14 cellular contexts compared by ENCODE assay signal in the genomic region with DNA sequence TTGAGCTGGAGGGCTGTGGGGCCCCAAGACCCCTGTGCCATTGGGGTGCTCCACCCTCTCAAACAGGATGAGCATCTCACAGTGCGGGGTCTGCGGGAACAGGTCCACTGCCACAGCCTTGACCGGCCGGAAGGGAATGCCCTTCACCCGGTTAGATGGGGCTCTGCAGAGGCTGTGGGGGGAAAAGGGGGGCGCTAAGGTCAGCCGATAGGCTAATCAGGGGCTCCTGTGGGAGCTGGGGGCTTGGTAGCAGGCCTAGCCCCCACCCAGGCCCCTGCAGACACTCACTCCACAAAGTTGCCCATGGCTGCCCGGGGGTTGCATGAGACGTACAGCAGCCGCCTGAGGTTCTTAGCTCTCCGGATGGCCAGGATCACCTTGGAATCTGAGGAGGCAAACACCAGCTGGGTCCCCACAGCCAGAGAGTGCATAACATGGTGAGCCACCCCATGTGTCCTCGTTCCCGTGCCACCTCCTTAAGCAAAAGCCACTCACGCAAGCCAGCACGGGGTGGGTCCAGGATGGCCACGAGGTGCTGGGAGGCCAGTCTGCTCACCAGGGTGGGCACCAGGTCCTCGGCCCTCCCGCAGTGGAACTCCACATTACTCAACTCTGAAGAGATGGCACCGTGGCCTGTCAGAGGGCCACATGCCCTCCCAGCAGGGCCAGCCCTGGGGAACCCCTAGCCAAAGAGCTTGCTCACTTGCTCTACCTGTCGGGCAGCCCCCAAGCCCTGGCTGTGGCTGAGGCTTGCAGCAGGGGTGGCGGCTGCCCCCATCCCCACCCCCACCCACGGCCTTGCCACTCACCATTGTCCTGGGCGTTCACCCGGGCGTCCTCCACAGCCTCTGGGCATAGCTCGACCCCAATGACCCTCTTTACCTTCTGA. TPM values are rescaled to one million over a fixed set of nuclear protein-coding genes. Genes with fewer than 3 reads are reported as not detected.
DNase-seq lines count a peak whose midpoint lies in the region; TF ChIP-seq lines count a peak whose summit lies in the region.
"Had no signal": no experiment of that assay in that cellular context is flagged by ENCODE, and none has a peak within 500 bp of the region (broad histone marks: within the 10 kb centered on the region; RNA-seq: fewer than 3 reads in every experiment).

No MANE protein-coding gene starts in this region.

- H3K36me3 ChIP-seq in GM23248 (ENCODE audit: low read depth) (peaks cover 8% of the 10 kb centered on the region; the same call in 1 of the 2 replicates), Karpas-422 (ENCODE audit: insufficient read depth, low read length) (peaks cover 6% of the 10 kb centered on the region), trophoblast cell (ENCODE audit: control insufficient read depth in 1 of 2, insufficient read depth in 2 of 2, low read length in 2 of 2) (peaks cover 78 to 80% of the 10 kb centered on the region in 2 experiments), suprapubic skin (peaks cover 80% of the 10 kb centered on the region)

- H3K23ac ChIP-seq in trophoblast cell (ENCODE audit: low read length) = no peak overlapping the region

- no peak overlapping the region for H3K4ac ChIP-seq in trophoblast cell (ENCODE audit: low read depth, low read length)

- WGBS in GM23248 (ENCODE audit: low coverage in 1 of 2, low lambda C conversion rate in 2 of 2, missing lambda C conversion rate in 2 of 2), 2 experiments = 83 to 87% methylated on average over 21 to 24 of the region's 26 CpGs
- WGBS in trophoblast cell (ENCODE audit: extremely low coverage, insufficient coverage, insufficient read length) = no CpG with 5 or more reads among the region's 26 CpGs
- WGBS in suprapubic skin = 82% methylated on average over 14 of the region's 26 CpGs

- H4K20me1 ChIP-seq in GM23248 (ENCODE audit: insufficient read depth) (no peaks in the 10 kb centered on the region), Karpas-422 (ENCODE audit: insufficient read depth, low read depth, low read length) (no peaks in the 10 kb centered on the region)

- no peaks in the 10 kb centered on the region for H3K27me3 Mint-ChIP-seq in chondrocyte (ENCODE audit: low read depth)

- H3K4me3 Mint-ChIP-seq in chondrocyte (ENCODE audit: unreplicated experiment) = no peak overlapping the region
- H3K4me3 Mint-ChIP-seq: CD14-positive monocyte, WTC11 had no signal

- H3K4me3 ChIP-seq in GM23248 (no peak overlapping the region), Karpas-422 (ENCODE audit: low read length) (no peak overlapping the region), trophoblast cell (ENCODE audit: low read depth, low read length) (no peak overlapping the region), suprapubic skin (no peak overlapping the region)
- H3K4me3 ChIP-seq: transverse colon had no signal

- H2AK5ac ChIP-seq in trophoblast cell (ENCODE audit: low read length) = no peak overlapping the region

- no peaks in the 10 kb centered on the region for H3K27me3 ChIP-seq in GM23248 (replicated peaks; ENCODE audit: insufficient read depth)
- no peaks in the 10 kb centered on the region for H3K27me3 ChIP-seq in Karpas-422 (ENCODE audit: low read length)
- H3K27me3 ChIP-seq in trophoblast cell (ENCODE audit: insufficient read depth, low read length) = no peaks in the 10 kb centered on the region
- no peaks in the 10 kb centered on the region for H3K27me3 ChIP-seq in suprapubic skin
- H3K27me3 ChIP-seq: transverse colon had no signal

- no peak for DNase-seq in GM23248
- no peak for DNase-seq in Karpas-422
- DNase-seq in chondrocyte (ENCODE audit: low spot score) = peak; percentile 84
- DNase-seq in trophoblast cell = no peak
- no peak for DNase-seq in mesenteric fat pad (ENCODE audit: low spot score)
- DNase-seq in activated T-cell treated with anti-CD3 and anti-CD28 coated beads for 4 hours = no peak
- DNase-seq in suprapubic skin (ENCODE audit: low spot score in 2 of 2) = no peak
- DNase-seq: NCI-H1930, NCI-H526, PC-3, transverse colon had no signal

- no peak overlapping the region for H2BK120ac ChIP-seq in trophoblast cell (ENCODE audit: insufficient read depth, low read length, poor library complexity)

- no peak overlapping the region for H4K12ac ChIP-seq in trophoblast cell (ENCODE audit: low read depth, low read length)

- H3F3A ChIP-seq in GM23248 (ENCODE audit: insufficient read depth) = peaks cover 17% of the 10 kb centered on the region

- H3K9me2 ChIP-seq in GM23248 (ENCODE audit: insufficient read depth) (no peaks in the 10 kb centered on the region), Karpas-422 (replicated peaks; ENCODE audit: insufficient read depth, low read length) (no peaks in the 10 kb centered on the region)

- H3K79me2 ChIP-seq in GM23248 (ENCODE audit: insufficient read depth) = peaks cover 42% of the 10 kb centered on the region
- peaks cover 34% of the 10 kb centered on the region for H3K79me2 ChIP-seq in Karpas-422 (ENCODE audit: low read length)
- H3K79me2 ChIP-seq in trophoblast cell (ENCODE audit: control insufficient read depth, insufficient read depth, low read length, poor library complexity) = peaks cover 10% of the 10 kb centered on the region

- H2AFZ ChIP-seq in GM23248 = no peak overlapping the region
- no peak overlapping the region for H2AFZ ChIP-seq in Karpas-422 (ENCODE audit: low read length)
- H2AFZ ChIP-seq in trophoblast cell (ENCODE audit: insufficient read depth, low read length, poor library complexity) = no peak overlapping the region

- peaks cover 10% of the 10 kb centered on the region for H3K79me1 ChIP-seq in trophoblast cell (ENCODE audit: low read length)

- H3K4me1 ChIP-seq in GM23248 (ENCODE audit: insufficient read depth) (no peaks in the 10 kb centered on the region), Karpas-422 (ENCODE audit: low read length) (peaks cover 34% of the 10 kb centered on the region), trophoblast cell (ENCODE audit: control insufficient read depth in 1 of 2, insufficient read depth in 2 of 2, low read length in 2 of 2) (peaks cover 2 to 5% of the 10 kb centered on the region in 2 experiments), suprapubic skin (peaks cover 18% of the 10 kb centered on the region)

- no peaks in the 10 kb centered on the region for H3K9me3 ChIP-seq in GM23248 (ENCODE audit: low read depth)
- no peaks in the 10 kb centered on the region for H3K9me3 ChIP-seq in Karpas-422 (ENCODE audit: low read length)
- H3K9me3 ChIP-seq in trophoblast cell (ENCODE audit: insufficient read depth, low read depth, low read length) = no peaks in the 10 kb centered on the region
- no peaks in the 10 kb centered on the region for H3K9me3 ChIP-seq in suprapubic skin
- H3K9me3 ChIP-seq: transverse colon had no signal

- TF ChIP-seq EP300 in suprapubic skin (IDR thresholded peaks at IDR 0.05) = no peak

- no peak overlapping the region for H3K27ac Mint-ChIP-seq in chondrocyte (ENCODE audit: unreplicated experiment)

- no peak overlapping the region for H2BK5ac ChIP-seq in trophoblast cell (ENCODE audit: low read depth, low read length, poor library complexity)

- no peak overlapping the region for H4K91ac ChIP-seq in trophoblast cell (ENCODE audit: low read depth, low read length)

- H3K4me1 Mint-ChIP-seq in chondrocyte (ENCODE audit: low read depth) = peaks cover 16% of the 10 kb centered on the region
- H3K4me1 Mint-ChIP-seq: WTC11 had no signal

- H3K14ac ChIP-seq in trophoblast cell (ENCODE audit: low read length) = no peak overlapping the region

- no peak overlapping the region for H3K18ac ChIP-seq in trophoblast cell (ENCODE audit: low read length)

- H3K36me3 Mint-ChIP-seq in chondrocyte (ENCODE audit: low read depth) = peaks cover 14% of the 10 kb centered on the region

- 0 out of 2 replicates have a peak overlapping the region, but pooled peaks have one; percentile 5 for H3K9ac ChIP-seq in GM23248
- H3K9ac ChIP-seq in Karpas-422 (ENCODE audit: low read length) = 0 out of 2 replicates have a peak overlapping the region, but pooled peaks have one; percentile 46
- H3K9ac ChIP-seq in trophoblast cell (ENCODE audit: low read length) = peak overlapping the region; percentile 13

- H3K9me3 Mint-ChIP-seq in chondrocyte (ENCODE audit: low read depth) = no peaks in the 10 kb centered on the region
- H3K9me3 Mint-ChIP-seq: CD14-positive monocyte, WTC11 had no signal

- H3K4me2 ChIP-seq in GM23248 (ENCODE audit: unreplicated experiment) = no peak overlapping the region
- no peak overlapping the region for H3K4me2 ChIP-seq in Karpas-422 (ENCODE audit: low read depth, low read length, poor library complexity, severe bottlenecking)
- no peak overlapping the region for H3K4me2 ChIP-seq in trophoblast cell (ENCODE audit: low read length)

- no peak overlapping the region for H2BK12ac ChIP-seq in trophoblast cell (ENCODE audit: low read length)

- TF ChIP-seq CTCF in chondrocyte (IDR thresholded peaks at IDR 0.05) (no peak), suprapubic skin (IDR thresholded peaks at IDR 0.05) (no peak)

- no peak for TF ChIP-seq POLR2A in suprapubic skin (IDR thresholded peaks at IDR 0.05)

- H4K8ac ChIP-seq in trophoblast cell (ENCODE audit: low read depth, low read length) = no peak overlapping the region

- in situ Hi-C loops in GM23248 (cut with MboI) = no loop called here

- no peak overlapping the region for H3K27ac ChIP-seq in GM23248
- no peak overlapping the region for H3K27ac ChIP-seq in Karpas-422 (ENCODE audit: low read length)
- H3K27ac ChIP-seq in trophoblast cell (ENCODE audit: low read depth, low read length) = no peak overlapping the region
- H3K27ac ChIP-seq in suprapubic skin = no peak overlapping the region
- H3K27ac ChIP-seq: transverse colon had no signal

RNA-seq across cellular contexts. Expression of gene RANBP1, which starts 3.0 kb away (rescaled TPM):
- total RNA-seq in GM23248 (2014; rRNA removed; shearing (Covaris generic)) = 195 and 233 TPM in 2 replicates
- 252 and 253 TPM in 2 replicates for polyA plus RNA-seq in GM23248 (2016; fragmentation: Nextera tagmentation; extraction: Ambion mirVana)
- 133 and 205 TPM in 2 replicates for total RNA-seq in Karpas-422 (2014; rRNA removed; shearing (Covaris generic); ENCODE audit: low replicate concordance)
- total RNA-seq in chondrocyte (79.5 to 122 TPM (median 82.1 TPM) in 3 replicates), mesenteric fat pad (75.9 TPM), suprapubic skin (100 to 1,000 TPM; 107 to 150 (median 119) TPM)
- 227 and 234 TPM in 2 replicates for polyA plus RNA-seq in trophoblast cell (2013)

RNA-seq across cellular contexts. Expression of gene TRMT2A, which starts 4.2 kb away (rescaled TPM):
- total RNA-seq in GM23248 (2014; rRNA removed; shearing (Covaris generic)) = 72.0 and 79.0 TPM in 2 replicates
- 38.1 and 42.2 TPM in 2 replicates for polyA plus RNA-seq in GM23248 (2016; fragmentation: Nextera tagmentation; extraction: Ambion mirVana)
- 54.8 and 130 TPM in 2 replicates for total RNA-seq in Karpas-422 (2014; rRNA removed; shearing (Covaris generic); ENCODE audit: low replicate concordance)
- total RNA-seq in chondrocyte (45.8 to 66.1 TPM (median 49.3 TPM) in 3 replicates), mesenteric fat pad (49.2 TPM), suprapubic skin (10 to 100 TPM; 52.0 to 98.6 (median 55.7) TPM)
- 27.5 and 32.4 TPM in 2 replicates for polyA plus RNA-seq in trophoblast cell (2013)

RNA-seq across cellular contexts. Expression of gene ZDHHC8, which starts 18.7 kb away (rescaled TPM):
- 18.7 and 22.8 TPM in 2 replicates for total RNA-seq in GM23248 (2014; rRNA removed; shearing (Covaris generic))
- polyA plus RNA-seq in GM23248 (2016; fragmentation: Nextera tagmentation; extraction: Ambion mirVana) = 13.0 and 16.1 TPM in 2 replicates
- total RNA-seq in Karpas-422 (2014; rRNA removed; shearing (Covaris generic); ENCODE audit: low replicate concordance) = 8.9 and 11.5 TPM in 2 replicates
- total RNA-seq in chondrocyte (94.2 to 100 TPM (median 95.2 TPM) in 3 replicates), mesenteric fat pad (77.8 TPM), suprapubic skin (10 to 100 TPM; 26.0 to 64.2 (median 34.9) TPM)
- polyA plus RNA-seq in trophoblast cell (2013) = 39.6 and 41.0 TPM in 2 replicates

RNA-seq across cellular contexts. Expression of gene DGCR8, which starts 32.8 kb away (rescaled TPM):
- 24.9 and 28.7 TPM in 2 replicates for total RNA-seq in GM23248 (2014; rRNA removed; shearing (Covaris generic))
- polyA plus RNA-seq in GM23248 (2016; fragmentation: Nextera tagmentation; extraction: Ambion mirVana) = 14.0 and 14.2 TPM in 2 replicates
- 16.4 and 26.6 TPM in 2 replicates for total RNA-seq in Karpas-422 (2014; rRNA removed; shearing (Covaris generic); ENCODE audit: low replicate concordance)
- total RNA-seq in chondrocyte (30.2 to 38.1 TPM (median 32.5 TPM) in 3 replicates), mesenteric fat pad (29.7 TPM), suprapubic skin (10 to 100 TPM; 22.4 to 69.1 (median 38.0) TPM)
- polyA plus RNA-seq in trophoblast cell (2013) = 16.9 and 17.3 TPM in 2 replicates

RNA-seq across cellular contexts. Expression of gene CCDC188, which starts 38.0 kb away (rescaled TPM):
- 0.76 and 1.8 TPM in 2 replicates for total RNA-seq in GM23248 (2014; rRNA removed; shearing (Covaris generic))
- 1.2 TPM in 2 replicates for polyA plus RNA-seq in GM23248 (2016; fragmentation: Nextera tagmentation; extraction: Ambion mirVana)
- not detected in 2 replicates for total RNA-seq in Karpas-422 (2014; rRNA removed; shearing (Covaris generic); ENCODE audit: low replicate concordance)
- total RNA-seq in chondrocyte (0.36 to 5.4 TPM (median 5.3 TPM) in 3 replicates), mesenteric fat pad (1.00 TPM), suprapubic skin (under 1 TPM in 1 of 4 donors, not detected in 3; 0.34 TPM)
- polyA plus RNA-seq in trophoblast cell (2013) = not detected in 2 replicates
- total RNA-seq: bronchial epithelial cell, PC-3, WTC11 had no signal
- polyA plus RNA-seq: CD14-positive monocyte had no signal
